1 cellular context compared by ENCODE assay signal in genomic region chr16:87350031-87350430, GRCh38.
TF ChIP-seq lines count a peak whose summit lies in the region.

No MANE protein-coding gene starts in this region.

TF ChIP-seq in IMR-90, 13 proteins besides CTCF, POLR2A, EP300 and RAD21:
- TF ChIP-seq ELK1 (IDR thresholded peaks at IDR 0.05; ENCODE audit: borderline replicate concordance, low read depth, low read length) (no peak), CEBPB (IDR thresholded peaks at IDR 0.05; ENCODE audit: low read depth, low read length) (no peak), NFE2L2 (IDR thresholded peaks at IDR 0.05; ENCODE audit: low read depth, low read length) (no peak), FOS (IDR thresholded peaks at IDR 0.05; ENCODE audit: low read depth, low read length) (no peak), SMC3 (IDR thresholded peaks at IDR 0.05; ENCODE audit: low read depth, low read length) (no peak), RFX5 (IDR thresholded peaks at IDR 0.05; ENCODE audit: low read depth, low read length) (no peak), MXI1 (IDR thresholded peaks at IDR 0.05; ENCODE audit: borderline replicate concordance, low read depth, low read length) (no peak), CHD1 (IDR thresholded peaks at IDR 0.05; ENCODE audit: low read depth, low read length) (no peak), USF2 (IDR thresholded peaks at IDR 0.05; ENCODE audit: low read depth, low read length) (no peak), MAFK (IDR thresholded peaks at IDR 0.05; ENCODE audit: low read depth, low read length) (no peak), RCOR1 (IDR thresholded peaks at IDR 0.05; ENCODE audit: insufficient replicate concordance, low read length) (no peak), MAZ (IDR thresholded peaks at IDR 0.05; ENCODE audit: borderline replicate concordance, low read depth, low read length) (no peak), BHLHE40 (IDR thresholded peaks at IDR 0.05; ENCODE audit: low read depth, low read length) (no peak)
